Comparison of ENCODE assay signal across 1 cellular context in genomic region chr16:19008770-19009169, GRCh38.
TF ChIP-seq lines count a peak whose summit lies in the region.

No MANE protein-coding gene starts in this region.

TF ChIP-seq in K562, 482 proteins besides CTCF, POLR2A, EP300 and RAD21:
- TF ChIP-seq MCM7 (IDR thresholded peaks at IDR 0.05) (no peak), CEBPG (CRISPR knock-in tag; IDR thresholded peaks at IDR 0.05) (no peak), CEBPG (tag; conservative IDR thresholded peaks at IDR 0.05 in 1 of 2, IDR thresholded peaks at IDR 0.05 in 1 of 2) (peak; percentile 8 to 35; a peak in 2 of 4 replicates), CEBPB (tag; IDR thresholded peaks at IDR 0.05) (peak; percentile 64), TCF7L2 (IDR thresholded peaks at IDR 0.05; ENCODE audit: low read depth, low read length) (no peak), ZKSCAN3 (CRISPR knock-in tag; IDR thresholded peaks at IDR 0.05) (no peak), BCL6 (CRISPR knock-in tag; IDR thresholded peaks at IDR 0.05) (no peak), STAT5A (IDR thresholded peaks at IDR 0.05; ENCODE audit: borderline replicate concordance, low read length) (no peak), ZZZ3 (IDR thresholded peaks at IDR 0.05) (no peak), SAP30 (IDR thresholded peaks at IDR 0.05; ENCODE audit: borderline replicate concordance, insufficient read depth, low read depth, low read length, poor library complexity, severe bottlenecking) (no peak), ZFPM2 (CRISPR knock-in tag; IDR thresholded peaks at IDR 0.05) (no peak), ZNF140 (CRISPR knock-in tag; IDR thresholded peaks at IDR 0.05) (no peak), ZNF445 (CRISPR knock-in tag; IDR thresholded peaks at IDR 0.05; ENCODE audit: low read depth) (no peak)
